17 cellular contexts compared by ENCODE assay signal in the genomic region with DNA sequence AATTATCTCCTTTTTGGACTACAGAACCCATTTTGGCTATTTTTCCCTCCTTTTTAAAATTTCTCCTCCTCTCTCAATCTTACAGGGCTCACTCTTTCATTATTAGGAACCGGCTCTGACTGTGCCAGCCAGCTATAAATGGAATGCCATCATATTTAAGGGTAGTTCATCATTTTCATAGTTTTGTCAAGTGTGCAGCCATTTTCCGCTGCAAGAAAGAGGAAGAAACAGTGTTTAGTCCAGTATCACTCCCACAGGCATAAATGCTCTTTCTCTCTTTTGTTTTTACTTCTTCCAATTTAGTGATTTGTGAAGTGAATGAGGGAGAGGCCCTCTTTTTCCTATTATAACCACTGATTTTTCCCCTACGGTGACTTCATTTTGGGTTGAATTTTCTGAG.
DNase-seq lines count a peak whose midpoint lies in the region; ATAC-seq, FAIRE-seq and TF ChIP-seq lines count a peak whose summit lies in the region.
"Had no signal": no experiment of that assay in that cellular context is flagged by ENCODE, and none has a peak within 500 bp of the region (broad histone marks: within the 10 kb centered on the region; RNA-seq: fewer than 3 reads in every experiment).

No MANE protein-coding gene starts in this region.

- H4K20me1 ChIP-seq in OCI-LY3 (ENCODE audit: insufficient read depth, low read length) (no peaks in the 10 kb centered on the region), smooth muscle cell (ENCODE audit: low read depth) (no peaks in the 10 kb centered on the region)

- ATAC-seq in foreskin keratinocyte, result no peak

- FAIRE-seq in GM12891 (lab: Jason Lieb, UNC), result peak; percentile 40

- H3K36me3 ChIP-seq in OCI-LY3 (replicated peaks; ENCODE audit: low read depth, low read length) (no peaks in the 10 kb centered on the region), smooth muscle cell (ENCODE audit: low read depth) (no peaks in the 10 kb centered on the region)
- H3K36me3 ChIP-seq: SJSA1 had no signal

- TF ChIP-seq CTCF in OCI-LY3 (IDR thresholded peaks at IDR 0.05; ENCODE audit: low read depth, low read length), result no peak
- no peak for TF ChIP-seq CTCF in foreskin keratinocyte (conservative IDR thresholded peaks at IDR 0.05)
- no peak for TF ChIP-seq CTCF in coronary artery (IDR thresholded peaks at IDR 0.05)
- no peak for TF ChIP-seq CTCF in smooth muscle cell (IDR thresholded peaks at IDR 0.05; ENCODE audit: borderline replicate concordance, insufficient read depth, poor library complexity, severe bottlenecking)

- no peak for TF ChIP-seq POLR2A in GM12891 (IDR thresholded peaks at IDR 0.05; ENCODE audit: low read depth, low read length)

- WGBS in smooth muscle cell (ENCODE audit: low lambda C conversion rate), result over 99% methylated on average over 3 of the region's 3 CpGs

- H3K79me2 ChIP-seq in OCI-LY3 (ENCODE audit: low read length), result no peaks in the 10 kb centered on the region
- H3K79me2 ChIP-seq in smooth muscle cell (ENCODE audit: low read depth), result no peaks in the 10 kb centered on the region

- H3F3A ChIP-seq in smooth muscle cell (ENCODE audit: low read depth), result no peaks in the 10 kb centered on the region

- peak overlapping the region; percentile 44; the same call in 1 of the 2 replicates for H2AFZ ChIP-seq in OCI-LY3 (ENCODE audit: low read depth, low read length)
- H2AFZ ChIP-seq in smooth muscle cell (ENCODE audit: low read depth), result no peak overlapping the region

- H3K4me3 ChIP-seq in OCI-LY3 (ENCODE audit: low read length), result no peak overlapping the region
- no peak overlapping the region for H3K4me3 ChIP-seq in coronary artery
- H3K4me3 ChIP-seq in smooth muscle cell, result no peak overlapping the region
- H3K4me3 ChIP-seq: SJSA1 had no signal

- H3K9me3 ChIP-seq in OCI-LY3 (ENCODE audit: insufficient read depth, low read length) (no peaks in the 10 kb centered on the region), smooth muscle cell (replicated peaks; ENCODE audit: low read depth) (no peaks in the 10 kb centered on the region)
- H3K9me3 ChIP-seq: SJSA1 had no signal

- DNase-seq in GM12891 (ENCODE audit: insufficient read length, low spot score) (no peak), KBM-7 (peak; percentile 47), foreskin keratinocyte (no peak), coronary artery (ENCODE audit: low spot score) (no peak), NCI-H1105 (lab: John Stamatoyannopoulos, UW) (no peak), smooth muscle cell (lab: John Stamatoyannopoulos, UW; ENCODE audit: unreplicated experiment) (no peak)
- DNase-seq in central memory CD4-positive, alpha-beta T cell, result no peak
- DNase-seq: ACHN; CD8-positive, alpha-beta memory T cell; GF-D8; GOT3; NCI-H1048; NCI-H1694 treated with DMSO at 0.1 percent for 48 hours; NCI-H446 treated with DMSO at 0.1 percent for 48 hours; NCI-H748 treated with DMSO at 0.1 percent for 48 hours had no signal

- H3K9ac ChIP-seq in OCI-LY3 (ENCODE audit: low read length) (peak overlapping the region; percentile 11; the same call in 1 of the 2 replicates), smooth muscle cell (ENCODE audit: low read depth) (no peak overlapping the region)

- peaks cover 44% of the 10 kb centered on the region for H3K4me1 ChIP-seq in OCI-LY3 (ENCODE audit: low read length)
- H3K4me1 ChIP-seq in foreskin keratinocyte, result peaks cover 19% of the 10 kb centered on the region
- peaks cover 12% of the 10 kb centered on the region for H3K4me1 ChIP-seq in smooth muscle cell (ENCODE audit: low read depth)
- H3K4me1 ChIP-seq: SJSA1 had no signal

- in situ Hi-C loops in KBM-7 (cut with MboI; ENCODE audit: low pct_unique_long_range_greater_than_20kb, low sequenced_read_pairs), result no loop called here

- H3K27ac ChIP-seq in OCI-LY3 (ENCODE audit: low read length) (peak overlapping the region; percentile 46), foreskin keratinocyte (peak overlapping the region; percentile 29), coronary artery (no peak overlapping the region), smooth muscle cell (ENCODE audit: low read depth) (no peak overlapping the region)
- H3K27ac ChIP-seq: SJSA1 had no signal

- H3K4me2 ChIP-seq in OCI-LY3 (ENCODE audit: low read length) (peak overlapping the region; percentile 46), smooth muscle cell (no peak overlapping the region)

- H3K27me3 ChIP-seq in OCI-LY3 (ENCODE audit: low read depth, low read length), result no peaks in the 10 kb centered on the region
- H3K27me3 ChIP-seq in foreskin keratinocyte, result no peaks in the 10 kb centered on the region
- H3K27me3 ChIP-seq in smooth muscle cell (ENCODE audit: low read depth), result no peaks in the 10 kb centered on the region
- H3K27me3 ChIP-seq: SJSA1 had no signal

TF ChIP-seq in GM12891, 5 proteins besides CTCF, POLR2A, EP300 and RAD21:
- TF ChIP-seq PAX5 (IDR thresholded peaks at IDR 0.05; ENCODE audit: insufficient read depth, low read length, severe bottlenecking), result no peak
- TF ChIP-seq SPI1 (IDR thresholded peaks at IDR 0.05; ENCODE audit: low read depth, low read length), result no peak
- TF ChIP-seq POU2F2 (IDR thresholded peaks at IDR 0.05; ENCODE audit: low read depth, low read length), result no peak
- no peak for TF ChIP-seq TAF1 (IDR thresholded peaks at IDR 0.05; ENCODE audit: low read depth, low read length)
- no peak for TF ChIP-seq POLR2AphosphoS5 (IDR thresholded peaks at IDR 0.05; ENCODE audit: low read depth, low read length)
TF ChIP-seq in GM12891: peak in this region for 0.

Comparison
In these comparisons a context has a peak if more than half of its experiments do, and no peak if none do; other contexts are left out.
1. H3K27ac ChIP-seq: peak in OCI-LY3 (single experiment) and foreskin keratinocyte (single experiment); none in coronary artery (0 of 2) and smooth muscle cell (single experiment).